In genomic region chr20:44943828-44944227, GRCh38 we compare ENCODE assay signal across 22 cellular contexts.
"Had no signal": no experiment of that assay in that cellular context is flagged by ENCODE, and none has a peak within 500 bp of the region (broad histone marks: within the 10 kb centered on the region; RNA-seq: fewer than 3 reads in every experiment).

No MANE protein-coding gene starts in this region.

- H3K27ac ChIP-seq: brain microvascular endothelial cell had no signal

- H3K4me1 Mint-ChIP-seq: activated naive CD4-positive, alpha-beta T cell treated with anti-CD3 and anti-CD28 coated beads, Interleukin-2, amount 50 U/mL, for 24 hours; WTC11 had no signal

- H3K27ac Mint-ChIP-seq: activated naive CD4-positive, alpha-beta T cell treated with anti-CD3 and anti-CD28 coated beads, Interleukin-2, amount 50 U/mL, for 24 hours; WTC11 had no signal

- H3K27me3 Mint-ChIP-seq: activated CD8-positive, alpha-beta memory T cell treated with anti-CD3 and anti-CD28 coated beads, Interleukin-2, amount 10 ng/mL, durations not matched to agents 7 days and 5 days; activated naive CD4-positive, alpha-beta T cell treated with anti-CD3 and anti-CD28 coated beads, Interleukin-2, amount 50 U/mL, for 24 hours; T-helper 17 cell had no signal

- ATAC-seq: activated CD8-positive, alpha-beta memory T cell treated with anti-CD3 and anti-CD28 coated beads, Interleukin-2, amount 10 ng/mL, durations not matched to agents 7 days and 5 days; T-helper 17 cell; WTC11 had no signal

- H3K4me3 Mint-ChIP-seq: activated CD8-positive, alpha-beta memory T cell treated with anti-CD3 and anti-CD28 coated beads, Interleukin-2, amount 10 ng/mL, durations not matched to agents 7 days and 5 days; activated naive CD4-positive, alpha-beta T cell treated with anti-CD3 and anti-CD28 coated beads, Interleukin-2, amount 50 U/mL, for 24 hours; T-helper 17 cell; WTC11 had no signal

- H3K27me3 ChIP-seq: brain microvascular endothelial cell had no signal

- H3K9me3 Mint-ChIP-seq: activated naive CD4-positive, alpha-beta T cell treated with anti-CD3 and anti-CD28 coated beads, Interleukin-2, amount 50 U/mL, for 24 hours; WTC11 had no signal

- DNase-seq: activated CD4-positive, alpha-beta T cell treated with anti-CD3 and anti-CD28 coated beads for 48 hours; activated CD4-positive, alpha-beta T cell treated with anti-CD3 and anti-CD28 coated beads, Interleukin-2, amount 50 U/mL, for 4 hours; activated CD4-positive, CD25-positive, alpha-beta regulatory T cell treated with anti-CD3 and anti-CD28 coated beads, Interleukin-2, amount 50 U/mL, for 72 hours; activated CD8-positive, alpha-beta memory T cell treated with anti-CD3 and anti-CD28 coated beads, Interleukin-2, amount 10 ng/mL, durations not matched to agents 7 days and 5 days; brain microvascular endothelial cell; caudate nucleus; Kasumi-1; KBM-7; NCI-H1092 treated with DMSO at 0.1 percent for 48 hours; NCI-H1417 treated with DMSO at 0.1 percent for 48 hours; NCI-H1694; NCI-H2029; NCI-H2107; NCI-H2171 treated with DMSO at 0.1 percent for 48 hours; NCI-H226; NCI-H526; NCI-H82; SIG-M5; T-helper 17 cell; T-helper 9 cell had no signal
